Comparison of ENCODE assay signal across 8 cellular contexts in genomic region chr6:158818580-158819212, GRCh38. TPM values are rescaled to one million over a fixed set of nuclear protein-coding genes. Genes with fewer than 3 reads are reported as not detected.
DNase-seq lines count a peak whose midpoint lies in the region; ATAC-seq, FAIRE-seq and TF ChIP-seq lines count a peak whose summit lies in the region.

No MANE protein-coding gene starts in this region.

- H3K9ac ChIP-seq in SK-N-MC (ENCODE audit: insufficient read length) (peak overlapping the region; percentile 71), trophoblast cell (ENCODE audit: low read length) (peak overlapping the region; percentile 96)

- peak overlapping the region; percentile 94 for H4K8ac ChIP-seq in trophoblast cell (ENCODE audit: low read depth, low read length)

- ATAC-seq in CD8-positive, alpha-beta T cell, result peak; percentile 37
- ATAC-seq in GM19455 (IDR thresholded peaks at IDR 0.05; ENCODE audit: unreplicated experiment), result peak; percentile 42
- ATAC-seq in HG03565 (IDR thresholded peaks at IDR 0.05; ENCODE audit: unreplicated experiment), result peak; percentile 15

- peak overlapping the region; percentile 89 for H3K27ac ChIP-seq in CD8-positive, alpha-beta T cell (ENCODE audit: low read depth, low read length)
- peak overlapping the region; percentile 64; the same call in 1 of the 2 replicates for H3K27ac ChIP-seq in SK-N-MC
- peak overlapping the region; percentile 94 for H3K27ac ChIP-seq in trophoblast cell (ENCODE audit: low read depth, low read length)

- no peaks in the 10 kb centered on the region for H3K27me3 ChIP-seq in CD8-positive, alpha-beta T cell (ENCODE audit: insufficient read depth, low read length)
- H3K27me3 ChIP-seq in trophoblast cell (ENCODE audit: insufficient read depth, low read length), result no peaks in the 10 kb centered on the region

- H3K4me1 Mint-ChIP-seq in CD8-positive, alpha-beta T cell (ENCODE audit: low read depth), result peaks cover 49% of the 10 kb centered on the region

- peaks cover 40% of the 10 kb centered on the region for H3K36me3 Mint-ChIP-seq in CD8-positive, alpha-beta T cell

- H3K27me3 Mint-ChIP-seq in CD8-positive, alpha-beta T cell (ENCODE audit: low read depth), result no peaks in the 10 kb centered on the region

- peak overlapping the region; percentile 97 for H4K12ac ChIP-seq in trophoblast cell (ENCODE audit: low read depth, low read length)

- H3K4me3 Mint-ChIP-seq in CD8-positive, alpha-beta T cell, result peak overlapping the region; percentile 98

- no peak overlapping the region for H2BK12ac ChIP-seq in trophoblast cell (ENCODE audit: low read length)

- FAIRE-seq in urothelium cell line (lab: Jason Lieb, UNC), result no peak

- H3K9me3 Mint-ChIP-seq in CD8-positive, alpha-beta T cell, result no peaks in the 10 kb centered on the region

- peak overlapping the region; percentile 97 for H3K18ac ChIP-seq in trophoblast cell (ENCODE audit: low read length)

- peak overlapping the region; percentile 92 for H3K4ac ChIP-seq in trophoblast cell (ENCODE audit: low read depth, low read length)

- no peaks in the 10 kb centered on the region for H3K36me3 ChIP-seq in CD8-positive, alpha-beta T cell (ENCODE audit: insufficient read depth, low read length)
- H3K36me3 ChIP-seq in SK-N-MC (ENCODE audit: insufficient read depth, low read length) (peaks cover 20% of the 10 kb centered on the region), trophoblast cell (ENCODE audit: control insufficient read depth in 1 of 2, insufficient read depth in 2 of 2, low read length in 2 of 2) (peaks cover 12 to 13% of the 10 kb centered on the region in 2 experiments)

- peak overlapping the region; percentile 92 for H2BK120ac ChIP-seq in trophoblast cell (ENCODE audit: insufficient read depth, low read length, poor library complexity)

- peak overlapping the region; percentile 72 for H2AK5ac ChIP-seq in trophoblast cell (ENCODE audit: low read length)

- H2BK5ac ChIP-seq in trophoblast cell (ENCODE audit: low read depth, low read length, poor library complexity), result peak overlapping the region; percentile 98

- H4K91ac ChIP-seq in trophoblast cell (ENCODE audit: low read depth, low read length), result peak overlapping the region; percentile 97

- CTCF ChIA-PET in CD8-positive, alpha-beta T cell (lab: Charles Lee), result interaction anchor here (0.5 to 2.2 kb wide), 5 partner anchors 13 to 127 kb away, joined by 3 to 10 read pairs (median 3); no protein-coding TSS in a partner anchor

- H3K4me3 ChIP-seq in CD8-positive, alpha-beta T cell (ENCODE audit: low read depth, low read length), result peak overlapping the region; percentile 49
- H3K4me3 ChIP-seq in SK-N-MC (peak overlapping the region; percentile 93), trophoblast cell (ENCODE audit: low read depth, low read length) (peak overlapping the region; percentile 87)

- no peak overlapping the region for H3K23ac ChIP-seq in trophoblast cell (ENCODE audit: low read length)

- POLR2A ChIA-PET in CD8-positive, alpha-beta T cell (lab: Charles Lee), result interaction anchor here (0.8 to 2.4 kb wide), 7 partner anchors 11 to 60 kb away, joined by 3 to 48 read pairs (median 6); no protein-coding TSS in a partner anchor

- peaks cover 33% of the 10 kb centered on the region for H3K4me1 ChIP-seq in CD8-positive, alpha-beta T cell (ENCODE audit: insufficient read depth, low read length)
- H3K4me1 ChIP-seq in trophoblast cell (ENCODE audit: control insufficient read depth in 1 of 2, insufficient read depth in 2 of 2, low read length in 2 of 2), result peaks cover 7 to 17% of the 10 kb centered on the region in 2 experiments

- H3K27ac Mint-ChIP-seq in CD8-positive, alpha-beta T cell, result peak overlapping the region; percentile 97

- H3K4me2 ChIP-seq in trophoblast cell (ENCODE audit: low read length), result peak overlapping the region; percentile 81

- no peaks in the 10 kb centered on the region for H3K9me3 ChIP-seq in CD8-positive, alpha-beta T cell (ENCODE audit: low read length)
- H3K9me3 ChIP-seq in SK-N-MC (ENCODE audit: low read depth, low read length) (no peaks in the 10 kb centered on the region), trophoblast cell (ENCODE audit: insufficient read depth, low read depth, low read length) (no peaks in the 10 kb centered on the region)

- peaks cover 16% of the 10 kb centered on the region for H3K79me1 ChIP-seq in trophoblast cell (ENCODE audit: low read length)

- H3K14ac ChIP-seq in trophoblast cell (ENCODE audit: low read length), result peak overlapping the region; percentile 96

- H2AFZ ChIP-seq in trophoblast cell (ENCODE audit: insufficient read depth, low read length, poor library complexity), result peak overlapping the region; percentile 59

- no CpG with 5 or more reads among the region's 63 CpGs for WGBS in trophoblast cell (ENCODE audit: extremely low coverage, insufficient coverage, insufficient read length)

- TF ChIP-seq CTCF in CD8-positive, alpha-beta T cell (IDR thresholded peaks at IDR 0.05), result no peak

- H3K79me2 ChIP-seq in trophoblast cell (ENCODE audit: control insufficient read depth, insufficient read depth, low read length, poor library complexity), result peaks cover 27% of the 10 kb centered on the region

- DNase-seq in CD8-positive, alpha-beta T cell, result peak; percentile 45 to 80 (median 66)
- DNase-seq in SK-N-MC (ENCODE audit: low read depth, low spot score) (no peak), head of caudate nucleus (peak in 40 of 42 donors; percentile 15 to 74 (median 44)), trophoblast cell (peak; percentile 81 to 92), urothelium cell line (ENCODE audit: low spot score) (peak; percentile 77)
- DNase-seq in activated naive CD4-positive, alpha-beta T cell treated with anti-CD3 and anti-CD28 coated beads, Interleukin-2, amount 50 U/mL, for 16 hours, result peak; percentile 73

- intact Hi-C loops in CD8-positive, alpha-beta T cell (cut with DNase I, micrococcal nuclease), result loop anchor here (1.0 to 5.0 kb wide), 7 partner anchors 29 to 1796 kb away; partner anchors contain the start of gene TAGAP (in 1 of the 2)
- intact Hi-C loops in head of caudate nucleus (cut with DNase I), result loop anchor here (10.0 kb wide), 2 partner anchors 104 to 156 kb away; no protein-coding TSS in a partner anchor

RNA-seq across cellular contexts. Expression of gene EZR, which starts 0.5 kb away (rescaled TPM):
- total RNA-seq in CD8-positive, alpha-beta T cell, result 100 to 1,000 TPM; 626 to 627 TPM
- polyA plus RNA-seq in trophoblast cell (2013), result 490 and 492 TPM in 2 replicates
